In the genomic region with DNA sequence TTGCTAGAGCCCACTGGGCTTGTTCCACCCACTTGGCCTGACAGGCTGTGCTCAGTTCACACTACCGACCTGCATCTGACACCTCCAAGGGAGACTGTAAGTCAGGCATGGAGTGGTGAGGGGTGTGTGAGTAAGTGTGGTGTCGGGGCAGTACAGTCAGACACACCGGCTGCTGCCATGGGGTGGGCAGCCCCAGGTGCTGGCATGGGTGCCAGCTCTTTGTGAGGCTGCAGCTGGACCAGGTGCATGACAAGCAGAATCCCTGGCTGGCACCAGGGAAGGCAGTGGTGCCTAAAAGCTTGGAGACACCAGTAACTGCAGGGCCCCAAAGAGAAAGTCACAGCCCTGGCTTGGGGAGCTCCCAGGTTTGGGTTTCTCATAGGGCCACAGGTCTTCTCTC, we compare ENCODE assay signal across 40 cellular contexts.
"Had no signal": no experiment of that assay in that cellular context is flagged by ENCODE, and none has a peak within 500 bp of the region (broad histone marks: within the 10 kb centered on the region; RNA-seq: fewer than 3 reads in every experiment).

No MANE protein-coding gene starts in this region.

- H3K36me3 Mint-ChIP-seq: activated naive CD4-positive, alpha-beta T cell treated with anti-CD3 and anti-CD28 coated beads, Interleukin-2, amount 10 ng/mL, durations not matched to agents 7 days and 5 days; activated naive CD4-positive, alpha-beta T cell treated with anti-CD3 and anti-CD28 coated beads, Interleukin-2, amount 50 U/mL, for 24 hours; activated naive CD4-positive, alpha-beta T cell treated with anti-CD3 and anti-CD28 coated beads, Interleukin-2, amount 50 U/mL, for 72 hours; activated naive CD8-positive, alpha-beta T cell treated with anti-CD3 and anti-CD28 coated beads for 36 hours; activated naive CD8-positive, alpha-beta T cell treated with anti-CD3 and anti-CD28 coated beads, Interleukin-2, amount 10 ng/mL, durations not matched to agents 7 days and 5 days; brain had no signal

- H3K4me3 ChIP-seq: adrenal gland, ascending aorta, body of pancreas, breast epithelium, cardiac muscle cell had no signal

- H3K27me3 ChIP-seq: ascending aorta, body of pancreas, brain microvascular endothelial cell, breast epithelium, cardiac muscle cell had no signal

- H3K27me3 Mint-ChIP-seq: activated naive CD4-positive, alpha-beta T cell treated with anti-CD3 and anti-CD28 coated beads, Interleukin-2, amount 10 ng/mL, durations not matched to agents 7 days and 5 days; activated naive CD4-positive, alpha-beta T cell treated with anti-CD3 and anti-CD28 coated beads, Interleukin-2, amount 50 U/mL, for 24 hours; activated naive CD8-positive, alpha-beta T cell; activated naive CD8-positive, alpha-beta T cell treated with anti-CD3 and anti-CD28 coated beads for 36 hours; activated naive CD8-positive, alpha-beta T cell treated with anti-CD3 and anti-CD28 coated beads, Interleukin-2, amount 10 ng/mL, durations not matched to agents 7 days and 5 days; activated naive CD8-positive, alpha-beta T cell treated with anti-CD3 and anti-CD28 coated beads, Interleukin-2, amount 50 U/mL, for 24 hours; activated T-cell treated with anti-CD3 and anti-CD28 coated beads, Interleukin-2, amount 50 U/mL, for 24 hours; activated T-helper 17 cell treated with anti-CD3 and anti-CD28 coated beads, Interleukin-2, amount 50 U/mL, for 72 hours; brain; central memory CD8-positive, alpha-beta T cell had no signal

- H3K27ac Mint-ChIP-seq: activated naive CD4-positive, alpha-beta T cell treated with anti-CD3 and anti-CD28 coated beads for 36 hours; activated naive CD4-positive, alpha-beta T cell treated with anti-CD3 and anti-CD28 coated beads, Interleukin-2, amount 10 ng/mL, durations not matched to agents 7 days and 5 days; activated naive CD4-positive, alpha-beta T cell treated with anti-CD3 and anti-CD28 coated beads, Interleukin-2, amount 50 U/mL, for 24 hours; activated naive CD4-positive, alpha-beta T cell treated with anti-CD3 and anti-CD28 coated beads, Interleukin-2, amount 50 U/mL, for 72 hours; activated naive CD8-positive, alpha-beta T cell; activated naive CD8-positive, alpha-beta T cell treated with anti-CD3 and anti-CD28 coated beads for 36 hours; activated naive CD8-positive, alpha-beta T cell treated with anti-CD3 and anti-CD28 coated beads, Interleukin-2, amount 10 ng/mL, durations not matched to agents 7 days and 5 days; activated naive CD8-positive, alpha-beta T cell treated with anti-CD3 and anti-CD28 coated beads, Interleukin-2, amount 50 U/mL, for 24 hours; activated T-cell treated with anti-CD3 and anti-CD28 coated beads, Interleukin-2, amount 50 U/mL, for 24 hours; activated T-cell treated with anti-CD3 and anti-CD28 coated beads, Interleukin-2, amount 50 U/mL, for 72 hours; activated T-helper 1 cell treated with anti-CD3 and anti-CD28 coated beads, Interleukin-12 subunit alpha, Interleukin-12 subunit beta, Interleukin-2, Interleukin-4 antibody, amounts not matched to agents 30 ng/mL and 10 ng/mL and 1 ng/mL, durations not matched to agents 14 hours and 24 hours and 36 hours; activated T-helper 17 cell treated with anti-CD3 and anti-CD28 coated beads, Interleukin-2, amount 50 U/mL, for 72 hours; activated T-helper 2 cell treated with anti-CD3 and anti-CD28 coated beads, Interferon-gamma antibody, Interleukin-2, Interleukin-4, amounts not matched to agents 10 μg/mL and 5 μg/mL and 100 μg/mL, durations not matched to agents 14 hours and 24 hours and 36 hours; brain had no signal

- ATAC-seq: activated naive CD4-positive, alpha-beta T cell treated with anti-CD3 and anti-CD28 coated beads, Interleukin-2, amount 50 U/mL, for 72 hours; activated naive CD8-positive, alpha-beta T cell treated with anti-CD3 and anti-CD28 coated beads, Interleukin-2, amount 50 U/mL, for 24 hours; activated T-cell treated with anti-CD3 and anti-CD28 coated beads, Interleukin-2, amount 50 U/mL, for 4 hours; activated T-cell treated with anti-CD3 and anti-CD28 coated beads, Interleukin-2, amount 50 U/mL, for 72 hours; activated T-helper 17 cell treated with anti-CD3 and anti-CD28 coated beads, Interleukin-2, amount 50 U/mL, for 72 hours; body of pancreas had no signal

- H3K27ac ChIP-seq: adrenal gland, ascending aorta, body of pancreas, brain microvascular endothelial cell, breast epithelium, cardiac muscle cell had no signal

- FAIRE-seq: astrocyte, bronchial epithelial cell had no signal

- H3K4me1 Mint-ChIP-seq: activated naive CD4-positive, alpha-beta T cell treated with anti-CD3 and anti-CD28 coated beads, Interleukin-2, amount 10 ng/mL, durations not matched to agents 7 days and 5 days; activated naive CD4-positive, alpha-beta T cell treated with anti-CD3 and anti-CD28 coated beads, Interleukin-2, amount 50 U/mL, for 24 hours; activated naive CD8-positive, alpha-beta T cell treated with anti-CD3 and anti-CD28 coated beads for 36 hours; activated naive CD8-positive, alpha-beta T cell treated with anti-CD3 and anti-CD28 coated beads, Interleukin-2, amount 10 ng/mL, durations not matched to agents 7 days and 5 days; activated naive CD8-positive, alpha-beta T cell treated with anti-CD3 and anti-CD28 coated beads, Interleukin-2, amount 50 U/mL, for 24 hours; activated T-helper 17 cell treated with anti-CD3 and anti-CD28 coated beads, Interleukin-2, amount 50 U/mL, for 72 hours; brain; central memory CD8-positive, alpha-beta T cell had no signal

- H3K4me3 Mint-ChIP-seq: activated naive CD4-positive, alpha-beta T cell treated with anti-CD3 and anti-CD28 coated beads for 36 hours; activated naive CD4-positive, alpha-beta T cell treated with anti-CD3 and anti-CD28 coated beads, Interleukin-2, amount 10 ng/mL, durations not matched to agents 7 days and 5 days; activated naive CD4-positive, alpha-beta T cell treated with anti-CD3 and anti-CD28 coated beads, Interleukin-2, amount 50 U/mL, for 24 hours; activated naive CD8-positive, alpha-beta T cell; activated naive CD8-positive, alpha-beta T cell treated with anti-CD3 and anti-CD28 coated beads for 36 hours; activated naive CD8-positive, alpha-beta T cell treated with anti-CD3 and anti-CD28 coated beads, Interleukin-2, amount 10 ng/mL, durations not matched to agents 7 days and 5 days; activated naive CD8-positive, alpha-beta T cell treated with anti-CD3 and anti-CD28 coated beads, Interleukin-2, amount 50 U/mL, for 24 hours; activated T-cell treated with anti-CD3 and anti-CD28 coated beads, Interleukin-2, amount 50 U/mL, for 24 hours; activated T-cell treated with anti-CD3 and anti-CD28 coated beads, Interleukin-2, amount 50 U/mL, for 4 hours; activated T-cell treated with anti-CD3 and anti-CD28 coated beads, Interleukin-2, amount 50 U/mL, for 72 hours; activated T-helper 1 cell treated with anti-CD3 and anti-CD28 coated beads, Interleukin-12 subunit alpha, Interleukin-12 subunit beta, Interleukin-2, Interleukin-4 antibody, amounts not matched to agents 30 ng/mL and 10 ng/mL and 1 ng/mL, durations not matched to agents 14 hours and 24 hours and 36 hours; activated T-helper 17 cell treated with anti-CD3 and anti-CD28 coated beads, Interleukin-2, amount 50 U/mL, for 72 hours; brain; central memory CD8-positive, alpha-beta T cell had no signal

- H3K36me3 ChIP-seq: adrenal gland, ascending aorta, brain microvascular endothelial cell, breast epithelium, cardiac muscle cell had no signal

- H3K9me3 ChIP-seq: body of pancreas had no signal

- DNase-seq: activated effector memory CD4-positive, alpha-beta T cell treated with anti-CD3 and anti-CD28 coated beads, Interleukin-2, amount 50 U/mL, for 16 hours; activated effector memory CD4-positive, alpha-beta T cell treated with Interleukin-2 at 50 U/mL for 16 hours; activated gamma-delta T cell; activated gamma-delta T cell treated with Interleukin-2 at 50 U/mL for 16 hours; activated naive CD4-positive, alpha-beta T cell; activated naive CD4-positive, alpha-beta T cell treated with anti-CD3 and anti-CD28 coated beads for 36 hours; activated naive CD4-positive, alpha-beta T cell treated with anti-CD3 and anti-CD28 coated beads, Interleukin-2, amount 10 ng/mL, durations not matched to agents 7 days and 5 days; activated naive CD4-positive, alpha-beta T cell treated with anti-CD3 and anti-CD28 coated beads, Interleukin-2, amount 50 U/mL, for 16 hours; activated naive CD4-positive, alpha-beta T cell treated with Interleukin-2 at 50 U/mL for 16 hours; activated naive CD8-positive, alpha-beta T cell treated with anti-CD3 and anti-CD28 coated beads for 36 hours; activated naive CD8-positive, alpha-beta T cell treated with anti-CD3 and anti-CD28 coated beads, Interleukin-2, amount 10 ng/mL, durations not matched to agents 7 days and 5 days; activated naive CD8-positive, alpha-beta T cell treated with anti-CD3 and anti-CD28 coated beads, Interleukin-2, amount 50 U/mL, for 24 hours; activated T-cell treated with anti-CD3 and anti-CD28 coated beads for 4 hours; activated T-cell treated with anti-CD3 and anti-CD28 coated beads, Interleukin-2, amount 50 U/mL, for 1 hour; activated T-cell treated with anti-CD3 and anti-CD28 coated beads, Interleukin-2, amount 50 U/mL, for 24 hours; activated T-cell treated with anti-CD3 and anti-CD28 coated beads, Interleukin-2, amount 50 U/mL, for 4 hours; activated T-cell treated with anti-CD3 and anti-CD28 coated beads, Interleukin-2, amount 50 U/mL, for 48 hours; activated T-cell treated with anti-CD3 and anti-CD28 coated beads, Interleukin-2, amount 50 U/mL, for 72 hours; adrenal gland; amniotic stem cell; amygdala; anterior cingulate cortex; body of pancreas; brain microvascular endothelial cell; caudate nucleus; central memory CD4-positive, alpha-beta T cell; cerebellar nuclear complex had no signal

- H3K4me1 ChIP-seq: adrenal gland, ascending aorta, body of pancreas, breast epithelium had no signal
